Comparison of ENCODE assay signal across 8 cellular contexts in genomic region chr1:84772428-84772943, GRCh38.
DNase-seq lines count a peak whose midpoint lies in the region; ATAC-seq, FAIRE-seq and TF ChIP-seq lines count a peak whose summit lies in the region.

No MANE protein-coding gene starts in this region.

- FAIRE-seq in GM12891 (lab: Jason Lieb, UNC) = peak; percentile 82

- H3K27ac ChIP-seq in 22Rv1 = 0 out of 2 replicates have a peak overlapping the region, but pooled peaks have one; percentile 53

- peak; percentile 60 for ATAC-seq in HG03025 (IDR thresholded peaks at IDR 0.05; ENCODE audit: low FRiP score, unreplicated experiment)

- DNase-seq in GM12891 (ENCODE audit: insufficient read length, low spot score) = peak; percentile 47
- peak; percentile 76 for DNase-seq in NCI-H2227 treated with DMSO at 0.1 percent for 48 hours (lab: John Stamatoyannopoulos, UW)
- peak; percentile 17 for DNase-seq in activated CD4-positive, CD25-positive, alpha-beta regulatory T cell treated with anti-CD3 and anti-CD28 coated beads, Interleukin-2, amount 50 U/mL, for 16 hours (ENCODE audit: low read depth, low spot score)
- DNase-seq in central memory CD4-positive, alpha-beta T cell = peak; percentile 62
- DNase-seq in left kidney (ENCODE audit: low read depth, low spot score) = peak; percentile 95
- DNase-seq in stimulated activated CD4-positive, alpha-beta T cell treated with anti-CD3 and anti-CD28 coated beads, Interleukin-4, amount 100 ng/mL, for 24 hours = peak; percentile 77

- TF ChIP-seq CTCF in 22Rv1 (IDR thresholded peaks at IDR 0.05) = peak; percentile 95

- no peak for TF ChIP-seq POLR2A in GM12891 (IDR thresholded peaks at IDR 0.05; ENCODE audit: low read depth, low read length)

TF ChIP-seq in GM12891, 5 proteins besides CTCF, POLR2A, EP300 and RAD21:
- TF ChIP-seq SPI1 (IDR thresholded peaks at IDR 0.05; ENCODE audit: low read depth, low read length) = no peak
- TF ChIP-seq PAX5 (IDR thresholded peaks at IDR 0.05; ENCODE audit: insufficient read depth, low read length, severe bottlenecking) = no peak
- TF ChIP-seq POU2F2 (IDR thresholded peaks at IDR 0.05; ENCODE audit: low read depth, low read length) = no peak
- TF ChIP-seq POLR2AphosphoS5 (IDR thresholded peaks at IDR 0.05; ENCODE audit: low read depth, low read length) = no peak
- no peak for TF ChIP-seq TAF1 (IDR thresholded peaks at IDR 0.05; ENCODE audit: low read depth, low read length)

Comparison
In these comparisons a context has a peak if more than half of its experiments do, and no peak if none do; other contexts are left out.
1. Peak in every context shown above with its lines: DNase-seq, ATAC-seq and H3K27ac ChIP-seq.
2. DNase-seq: peak in every context shown above with its lines; median percentile 95 in left kidney; 77 in stimulated activated CD4-positive, alpha-beta T cell treated with anti-CD3 and anti-CD28 coated beads, Interleukin-4, amount 100 ng/mL, for 24 hours; 76 in NCI-H2227 treated with DMSO at 0.1 percent for 48 hours; 62 in central memory CD4-positive, alpha-beta T cell; 47 in GM12891; 17 in activated CD4-positive, CD25-positive, alpha-beta regulatory T cell treated with anti-CD3 and anti-CD28 coated beads, Interleukin-2, amount 50 U/mL, for 16 hours.